ENCODE assay signal across 22 cellular contexts in genomic region chr12:108295631-108296030, GRCh38. TPM values are rescaled to one million over a fixed set of nuclear protein-coding genes. Genes with fewer than 3 reads are reported as not detected.
"Had no signal": no experiment of that assay in that cellular context is flagged by ENCODE, and none has a peak within 500 bp of the region (broad histone marks: within the 10 kb centered on the region; RNA-seq: fewer than 3 reads in every experiment).

No MANE protein-coding gene starts in this region.

- H3K27ac Mint-ChIP-seq: activated CD4-positive, alpha-beta memory T cell treated with anti-CD3 and anti-CD28 coated beads, Interleukin-2, amount 10 ng/mL, durations not matched to agents 7 days and 5 days; activated naive CD8-positive, alpha-beta T cell; activated T-cell treated with anti-CD3 and anti-CD28 coated beads, Interleukin-2, amount 50 U/mL, for 72 hours; WTC11 had no signal

- DNase-seq: activated CD4-positive, alpha-beta memory T cell treated with anti-CD3 and anti-CD28 coated beads, Interleukin-2, amount 10 ng/mL, durations not matched to agents 7 days and 5 days; activated CD4-positive, alpha-beta T cell treated with anti-CD3 and anti-CD28 coated beads for 4 hours; activated CD8-positive, alpha-beta memory T cell treated with anti-CD3 and anti-CD28 coated beads, Interleukin-2, amount 50 U/mL, for 4 hours; activated gamma-delta T cell treated with Interleukin-2 at 50 U/mL for 16 hours; activated T-cell treated with anti-CD3 and anti-CD28 coated beads, Interleukin-2, amount 50 U/mL, for 72 hours; amniotic stem cell; body of pancreas; caudate nucleus; effector memory CD4-positive, alpha-beta T cell; mesendoderm; stomach; testis; upper lobe of right lung had no signal

- H3K9me3 ChIP-seq: body of pancreas, gastroesophageal sphincter, SJSA1, stomach, testis, upper lobe of right lung had no signal

- H3K4me1 ChIP-seq: body of pancreas, parathyroid adenoma, SJSA1, testis had no signal

- H3K27me3 ChIP-seq: body of pancreas, stomach, testis, upper lobe of right lung had no signal

- H3K36me3 ChIP-seq: SJSA1 had no signal

- H3K27ac ChIP-seq: body of pancreas, gastroesophageal sphincter, parathyroid adenoma, SJSA1, stomach, testis, upper lobe of right lung had no signal

- H3K4me3 ChIP-seq: body of pancreas, coronary artery, gastroesophageal sphincter, SJSA1, smooth muscle cell, stomach, testis, upper lobe of right lung had no signal

- H3K36me3 Mint-ChIP-seq: activated naive CD8-positive, alpha-beta T cell had no signal

- ATAC-seq: activated T-cell treated with anti-CD3 and anti-CD28 coated beads, Interleukin-2, amount 50 U/mL, for 72 hours; body of pancreas; gastroesophageal sphincter; upper lobe of right lung; WTC11 had no signal

- H3K4me3 Mint-ChIP-seq: activated CD4-positive, alpha-beta memory T cell treated with anti-CD3 and anti-CD28 coated beads, Interleukin-2, amount 10 ng/mL, durations not matched to agents 7 days and 5 days; activated naive CD8-positive, alpha-beta T cell; activated T-cell treated with anti-CD3 and anti-CD28 coated beads, Interleukin-2, amount 50 U/mL, for 72 hours; WTC11 had no signal

- H3K9me3 Mint-ChIP-seq: activated CD4-positive, alpha-beta memory T cell treated with anti-CD3 and anti-CD28 coated beads, Interleukin-2, amount 10 ng/mL, durations not matched to agents 7 days and 5 days; activated T-cell treated with anti-CD3 and anti-CD28 coated beads, Interleukin-2, amount 50 U/mL, for 72 hours had no signal

RNA-seq across cellular contexts. Expression of gene CMKLR1, which starts 43.5 kb away (rescaled TPM):
- total RNA-seq: activated CD4-positive, alpha-beta memory T cell treated with anti-CD3 and anti-CD28 coated beads, Interleukin-2, amount 10 ng/mL, durations not matched to agents 7 days and 5 days; activated T-cell treated with anti-CD3 and anti-CD28 coated beads, Interleukin-2, amount 50 U/mL, for 72 hours; renal cortical epithelial cell; SJSA1; T-helper 2 cell treated with Interferon-gamma antibody and Interleukin-4, amounts not matched to agents 100 ng/mL and 5 ng/mL, for 36 hours had no signal
